Comparison of ENCODE assay signal across 24 cellular contexts in genomic region chr3:49177073-49177472, GRCh38. TPM values are rescaled to one million over a fixed set of nuclear protein-coding genes. Genes with fewer than 3 reads are reported as not detected.
DNase-seq lines count a peak whose midpoint lies in the region; ATAC-seq, FAIRE-seq and TF ChIP-seq lines count a peak whose summit lies in the region.
"Had no signal": no experiment of that assay in that cellular context is flagged by ENCODE, and none has a peak within 500 bp of the region (broad histone marks: within the 10 kb centered on the region; RNA-seq: fewer than 3 reads in every experiment).

No MANE protein-coding gene starts in this region.

- H3K27me3 ChIP-seq in BLaER1 treated with 17β-estradiol and CSF1 and Interleukin-3, amounts not matched to agents 10 nM and 100 nM, result no peaks in the 10 kb centered on the region
- H3K27me3 ChIP-seq in adrenal gland (no peaks in the 10 kb centered on the region), osteoblast (ENCODE audit: insufficient read depth, low read length) (no peaks in the 10 kb centered on the region)
- H3K27me3 ChIP-seq: MG63, Peyer's patch had no signal

- peak; percentile 28 for FAIRE-seq in HTR-8/SVneo (lab: Jason Lieb, UNC)
- no peak for FAIRE-seq in GM19239 (lab: Jason Lieb, UNC)

- no peak for TF ChIP-seq CTCF in adrenal gland (IDR thresholded peaks at IDR 0.05)
- TF ChIP-seq CTCF in osteoblast (IDR thresholded peaks at IDR 0.05; ENCODE audit: extremely low read depth, low read depth, low read length), result no peak

- no peak for DNase-seq in HTR-8/SVneo (ENCODE audit: insufficient read length, low spot score)
- DNase-seq in adrenal gland, result no peak
- DNase-seq in osteoblast (ENCODE audit: insufficient read length, low spot score, missing footprints), result peak; percentile 52
- DNase-seq in NCI-H345 treated with DMSO at 0.1 percent for 48 hours (lab: John Stamatoyannopoulos, UW; ENCODE audit: unreplicated experiment), result no peak
- no peak for DNase-seq in GM19239 (ENCODE audit: insufficient read length, low spot score)
- DNase-seq: ACHN, AML-193, COR-L47, DMS 273 treated with DMSO at 0.1 percent for 48 hours, DND-41, Kasumi-1, MG63, NCI-H1092, NCI-H1436 treated with DMSO at 0.1 percent for 48 hours, NCI-H2029, NCI-H446, NCI-H526 treated with DMSO at 0.1 percent for 48 hours, Peyer's patch, Right ventricle myocardium superior had no signal

- ATAC-seq in GM21717 (IDR thresholded peaks at IDR 0.05; ENCODE audit: unreplicated experiment), result no peak

- H2AFZ ChIP-seq in osteoblast (ENCODE audit: low read length), result no peak overlapping the region

- peak in 1 of 2 donors; percentile 0 for TF ChIP-seq POLR2A in adrenal gland (IDR thresholded peaks at IDR 0.05)

- intact Hi-C loops in adrenal gland (cut with DNase I), result no loop called here

- H3K4me1 ChIP-seq in BLaER1 treated with 17β-estradiol and CSF1 and Interleukin-3, amounts not matched to agents 10 nM and 100 nM, result peaks cover 50 to 70% (median 66%) of the 10 kb centered on the region in 10 experiments
- H3K4me1 ChIP-seq in adrenal gland (replicated peaks in 1 of 2) (peaks cover 33 to 44% of the 10 kb centered on the region in 2 donors), osteoblast (ENCODE audit: insufficient read depth, low read length) (peaks cover 14% of the 10 kb centered on the region)

- peaks cover 0 to 7% (median 0%) of the 10 kb centered on the region in 11 experiments; a peak in 2 of 22 replicates for H3K9me3 ChIP-seq in BLaER1 treated with 17β-estradiol and CSF1 and Interleukin-3, amounts not matched to agents 10 nM and 100 nM (replicated peaks in 1 of 11)
- H3K9me3 ChIP-seq in adrenal gland (replicated peaks in 1 of 3) (no peaks in the 10 kb centered on the region), osteoblast (ENCODE audit: low read depth, low read length) (no peaks in the 10 kb centered on the region)
- H3K9me3 ChIP-seq: HAP-1, MG63, Peyer's patch had no signal

- H3K4me2 ChIP-seq in BLaER1 treated with 17β-estradiol and CSF1 and Interleukin-3, amounts not matched to agents 10 nM and 100 nM, result peak overlapping the region; percentile 84 to 100 (median 96)
- no peak overlapping the region for H3K4me2 ChIP-seq in osteoblast (ENCODE audit: insufficient read depth, low read length)

- peaks cover 7% of the 10 kb centered on the region for H3K79me2 ChIP-seq in osteoblast (ENCODE audit: insufficient read depth, low read length)

- peaks cover 0 to 60% (median 0%) of the 10 kb centered on the region in 11 experiments; a peak in 4 of 22 replicates for H3K36me3 ChIP-seq in BLaER1 treated with 17β-estradiol and CSF1 and Interleukin-3, amounts not matched to agents 10 nM and 100 nM
- H3K36me3 ChIP-seq in adrenal gland (replicated peaks in 1 of 2) (peaks cover 0 to 34% of the 10 kb centered on the region in 2 donors), osteoblast (ENCODE audit: insufficient read depth, low read length) (peaks cover 3% of the 10 kb centered on the region)
- H3K36me3 ChIP-seq: HAP-1, MG63, Peyer's patch had no signal

- no peak overlapping the region for H3K4me3 ChIP-seq in BLaER1 treated with 17β-estradiol and CSF1 and Interleukin-3, amounts not matched to agents 10 nM and 100 nM
- no peak overlapping the region for H3K4me3 ChIP-seq in adrenal gland
- no peak overlapping the region for H3K4me3 ChIP-seq in osteoblast (ENCODE audit: insufficient read depth, low read length)
- H3K4me3 ChIP-seq: HAP-1, MG63, Peyer's patch had no signal

- H3K27ac ChIP-seq in BLaER1 treated with 17β-estradiol and CSF1 and Interleukin-3, amounts not matched to agents 10 nM and 100 nM, result peak overlapping the region in 7 of 11 experiments; percentile 4 to 84 (median 77); a peak in 13 of 22 replicates
- H3K27ac ChIP-seq in adrenal gland (peak overlapping the region in 4 of 5 donors; percentile 8 to 92 (median 18)), osteoblast (ENCODE audit: low read depth, low read length) (no peak overlapping the region)
- H3K27ac ChIP-seq: HL-60, Peyer's patch had no signal

- H3K9ac ChIP-seq in BLaER1 treated with 17β-estradiol and CSF1 and Interleukin-3, amounts not matched to agents 10 nM and 100 nM, result peak overlapping the region in 8 of 11 experiments; percentile 3 to 96 (median 59); a peak in 13 of 22 replicates

- WGBS in adrenal gland, 4 donors, result 79 to 95% (median 83%) methylated on average over 2 of the region's 2 CpGs

- H4K20me1 ChIP-seq in BLaER1 treated with 17β-estradiol and CSF1 and Interleukin-3, amounts not matched to agents 10 nM and 100 nM, result peaks cover 0 to 50% (median 0%) of the 10 kb centered on the region in 11 experiments; a peak in 4 of 22 replicates
- H4K20me1 ChIP-seq in osteoblast (ENCODE audit: insufficient read depth, low read length), result no peaks in the 10 kb centered on the region

RNA-seq across cellular contexts. Expression of gene KLHDC8B, which starts 5.7 kb away (rescaled TPM):
- total RNA-seq in adrenal gland (100 to 1,000 TPM; 195 to 501 (median 247) TPM), osteoblast (16.6 and 18.3 TPM in 2 replicates)
- polyA plus RNA-seq in adrenal gland, result 100 to 1,000 TPM; 127 to 226 (median 171) TPM

RNA-seq across cellular contexts. Expression of gene CCDC71, which starts 10.9 kb away (rescaled TPM):
- total RNA-seq in adrenal gland (10 to 100 TPM; 23.5 to 46.4 (median 33.9) TPM), osteoblast (19.2 and 22.8 TPM in 2 replicates)
- polyA plus RNA-seq in adrenal gland, result 10 to 100 TPM; 13.4 to 17.7 (median 15.7) TPM

RNA-seq across cellular contexts. Expression of gene LAMB2, which starts 44.2 kb away (rescaled TPM):
- total RNA-seq in adrenal gland, result 1,000 to 10,000 TPM in 3 of 8 donors, 100 to 1,000 TPM in 5; 490 to 1,423 (median 859) TPM
- polyA plus RNA-seq in adrenal gland, result 1,000 to 10,000 TPM in 2 of 3 donors, 100 to 1,000 TPM in 1; 346 to 1,805 (median 1,141) TPM
- 355 and 450 TPM in 2 replicates for total RNA-seq in osteoblast
- polyA plus RNA-seq: IgD-negative memory B cell had no signal

RNA-seq across cellular contexts. Expression of gene USP19, which starts 56.5 kb away (rescaled TPM):
- total RNA-seq in adrenal gland, result 100 to 1,000 TPM in 2 of 8 donors, 10 to 100 TPM in 6; 64.0 to 744 (median 88.2) TPM
- polyA plus RNA-seq in adrenal gland, result 10 to 100 TPM; 26.1 to 43.4 (median 27.8) TPM
- 37.1 and 49.6 TPM in 2 replicates for total RNA-seq in osteoblast

Comparison
In these comparisons a context has a peak if more than half of its experiments do, and no peak if none do; other contexts are left out.
1. RNA of gene KLHDC8B, which starts 5.7 kb away (total RNA-seq): 195 to 501 TPM in adrenal gland; 16.6 to 18.3 TPM in osteoblast; every median in the first group is over 10 times any median in the second.